8 cellular contexts compared by ENCODE assay signal in genomic region chrX:136147320-136147901, GRCh38. TPM values are rescaled to one million over a fixed set of nuclear protein-coding genes. Genes with fewer than 3 reads are reported as not detected.
A peak's percentile ranks its signal among the peaks of the same experiment; 100 is the strongest.
DNase-seq lines count a peak whose midpoint lies in the region; ATAC-seq, FAIRE-seq and TF ChIP-seq lines count a peak whose summit lies in the region.

Gene FHL1 (plus strand): TSS chrX:136147533.

- H3K4me2 ChIP-seq in A549 = peak within 1 kb of the TSS; percentile 73

- intact Hi-C loops in pancreas (cut with DNase I) = no loop called here
- intact Hi-C loops in aorta (cut with DNase I) = no loop called here

- H3K27me3 Mint-ChIP-seq in activated naive CD8-positive, alpha-beta T cell treated with anti-CD3 and anti-CD28 coated beads, Interleukin-2, amount 10 ng/mL, durations not matched to agents 7 days and 5 days = peaks cover 15% of the 10 kb centered on the region

- H3K36me3 Mint-ChIP-seq in activated naive CD8-positive, alpha-beta T cell treated with anti-CD3 and anti-CD28 coated beads, Interleukin-2, amount 10 ng/mL, durations not matched to agents 7 days and 5 days = no peaks in the 10 kb centered on the region

- H3K27me3 ChIP-seq in SJCRH30 (no peaks in the 10 kb centered on the region), cardiac muscle cell (no peaks in the 10 kb centered on the region), pancreas (peaks cover 0 to 10% (median 2%) of the 10 kb centered on the region in 4 donors), aorta (ENCODE audit: control insufficient read depth in 1 of 2, insufficient read depth in 2 of 2, low read length in 1 of 2) (no peaks in the 10 kb centered on the region)

- no CpG with 5 or more reads among the region's 83 CpGs for WGBS in A549 (ENCODE audit: missing lambda C conversion rate)
- WGBS in pancreas, 2 donors = 1 to 34% methylated on average over 39 to 76 of the region's 83 CpGs
- 1 to 32% methylated on average over 27 to 83 of the region's 83 CpGs for WGBS in aorta, 2 donors

- TF ChIP-seq CTCF in A549 (IDR thresholded peaks at IDR 0.05) = no peak
- TF ChIP-seq CTCF in cardiac muscle cell (IDR thresholded peaks at IDR 0.05; ENCODE audit: low read depth, low read length) = no peak
- no peak for TF ChIP-seq CTCF in pancreas (IDR thresholded peaks at IDR 0.05)

- H3K9me3 Mint-ChIP-seq in activated naive CD8-positive, alpha-beta T cell treated with anti-CD3 and anti-CD28 coated beads, Interleukin-2, amount 10 ng/mL, durations not matched to agents 7 days and 5 days = peaks cover 2% of the 10 kb centered on the region

- H3K4me1 ChIP-seq in A549 (no peaks in the 10 kb centered on the region; the same call in 1 of the 3 replicates), SJCRH30 (no peaks in the 10 kb centered on the region), cardiac muscle cell (ENCODE audit: low read depth) (no peaks in the 10 kb centered on the region), pancreas (no peaks in the 10 kb centered on the region), aorta (ENCODE audit: control insufficient read depth in 1 of 2, insufficient read depth in 2 of 2, low read length in 2 of 2) (no peaks in the 10 kb centered on the region)

- no peak for TF ChIP-seq POLR2A in A549 (IDR thresholded peaks at IDR 0.05; ENCODE audit: low read length)

- peaks cover 19% of the 10 kb centered on the region for H3K4me1 Mint-ChIP-seq in activated naive CD8-positive, alpha-beta T cell treated with anti-CD3 and anti-CD28 coated beads, Interleukin-2, amount 10 ng/mL, durations not matched to agents 7 days and 5 days

- peak within 1 kb of the TSS; percentile 87 to 98 for H3K27ac ChIP-seq in A549
- peak within 1 kb of the TSS; percentile 27; the same call in 1 of the 2 replicates for H3K27ac ChIP-seq in SJCRH30
- no peak within 1 kb of the TSS for H3K27ac ChIP-seq in cardiac muscle cell
- peak within 1 kb of the TSS in 1 of 4 donors; percentile 41 for H3K27ac ChIP-seq in pancreas
- peak within 1 kb of the TSS; percentile 5 to 98 for H3K27ac ChIP-seq in aorta (ENCODE audit: low read depth in 1 of 2, low read length in 2 of 2)

- POLR2A ChIA-PET in A549 (lab: Yijun Ruan, JAX) = no interaction called here
- POLR2A ChIA-PET in activated naive CD8-positive, alpha-beta T cell treated with anti-CD3 and anti-CD28 coated beads, Interleukin-2, amount 10 ng/mL, durations not matched to agents 7 days and 5 days (lab: Charles Lee) = no interaction called here

- TF ChIP-seq EP300 in A549 (IDR thresholded peaks at IDR 0.05) = no peak

- peak within 1 kb of the TSS; percentile 93 for H3K4me3 ChIP-seq in A549
- peak within 1 kb of the TSS; percentile 81 for H3K4me3 ChIP-seq in SJCRH30
- H3K4me3 ChIP-seq in cardiac muscle cell = peak within 1 kb of the TSS; percentile 84
- peak within 1 kb of the TSS; percentile 23 to 50 (median 28) for H3K4me3 ChIP-seq in pancreas
- peak within 1 kb of the TSS; percentile 68 to 93 for H3K4me3 ChIP-seq in aorta (ENCODE audit: low read length in 2 of 2)

- no peak for TF ChIP-seq RAD21 in A549 (conservative IDR thresholded peaks at IDR 0.05 in 1 of 2, IDR thresholded peaks at IDR 0.05 in 1 of 2)

- CTCF ChIA-PET in A549 (lab: Yijun Ruan, JAX) = interaction anchor here (0.7 to 2.0 kb wide), 2 partner anchors 119 to 588 kb away, joined by 3 to 8 read pairs; no protein-coding TSS in a partner anchor

- FAIRE-seq in A549 (lab: Jason Lieb, UNC) = no peak
- no peak for FAIRE-seq in pancreas (lab: Jason Lieb, UNC)

- peak; percentile 78 to 82 for ATAC-seq in A549
- ATAC-seq in activated naive CD8-positive, alpha-beta T cell treated with anti-CD3 and anti-CD28 coated beads, Interleukin-2, amount 10 ng/mL, durations not matched to agents 7 days and 5 days (ENCODE audit: low read depth) = peak; percentile 83
- peak; percentile 48 to 94 (median 89) for ATAC-seq in pancreas
- ATAC-seq in aorta (ENCODE audit: low FRiP score) = peak; percentile 88

- H3K9me3 ChIP-seq in A549 (no peaks in the 10 kb centered on the region), SJCRH30 (replicated peaks) (no peaks in the 10 kb centered on the region), cardiac muscle cell (ENCODE audit: low read depth) (no peaks in the 10 kb centered on the region), pancreas (no peaks in the 10 kb centered on the region), aorta (ENCODE audit: control insufficient read depth, low read length) (no peaks in the 10 kb centered on the region)

- no peaks in the 10 kb centered on the region for H3K36me3 ChIP-seq in SJCRH30
- H3K36me3 ChIP-seq in cardiac muscle cell = no peaks in the 10 kb centered on the region
- H3K36me3 ChIP-seq in pancreas = no peaks in the 10 kb centered on the region
- H3K36me3 ChIP-seq in aorta (ENCODE audit: control insufficient read depth in 1 of 2, insufficient read depth in 2 of 2, low read length in 1 of 2) = no peaks in the 10 kb centered on the region

- peak within 1 kb of the TSS; percentile 70 for H3K27ac Mint-ChIP-seq in activated naive CD8-positive, alpha-beta T cell treated with anti-CD3 and anti-CD28 coated beads, Interleukin-2, amount 10 ng/mL, durations not matched to agents 7 days and 5 days

- peak within 1 kb of the TSS; percentile 83 for H3K4me3 Mint-ChIP-seq in activated naive CD8-positive, alpha-beta T cell treated with anti-CD3 and anti-CD28 coated beads, Interleukin-2, amount 10 ng/mL, durations not matched to agents 7 days and 5 days

- peak in 1 of 2 experiments; percentile 18 for DNase-seq in A549 (ENCODE audit: low read depth in 1 of 2, low spot score in 1 of 2)
- no peak for DNase-seq in H4 (ENCODE audit: low spot score)
- DNase-seq in SJCRH30 = peak; percentile 55 to 60
- peak; percentile 63 for DNase-seq in activated naive CD8-positive, alpha-beta T cell treated with anti-CD3 and anti-CD28 coated beads, Interleukin-2, amount 10 ng/mL, durations not matched to agents 7 days and 5 days
- DNase-seq in cardiac muscle cell (ENCODE audit: low read depth in 1 of 2, low spot score in 1 of 2) = peak; percentile 30 to 62
- DNase-seq in pancreas = peak in 5 of 6 donors; percentile 21 to 71 (median 33)
- peak; percentile 78 to 91 for DNase-seq in aorta
- no peak for DNase-seq in NCI-H2029 treated with DMSO at 0.1 percent for 48 hours (lab: John Stamatoyannopoulos, UW)

TF ChIP-seq in A549, 52 proteins besides CTCF, POLR2A, EP300 and RAD21:
- TF ChIP-seq JUN (IDR thresholded peaks at IDR 0.05) (peak in 1 of 2 experiments; percentile 6; a peak in 1 of 5 replicates), MYC (IDR thresholded peaks at IDR 0.05; ENCODE audit: borderline replicate concordance, low read length) (no peak)

RNA-seq across cellular contexts. Expression of gene FHL1, which starts in this region (rescaled TPM):
- polyA plus RNA-seq in A549 (2011; rRNA removed) (32.2 and 38.5 TPM in 2 replicates), A549 (2017; fragmentation: RNase III; extraction: RNeasy Plus Mini Kit Qiagen cat#74134 plus additional on column Dnase treatment) (25.6 to 40.7 TPM (median 31.6 TPM) in 3 replicates), cardiac muscle cell (23.5 and 28.8 TPM in 2 replicates), pancreas (10 to 100 TPM; 25.3 to 31.6 TPM), aorta (1,000 to 10,000 TPM; 1,215 to 2,126 TPM)
- 7.9 and 11.0 TPM in 2 replicates for polyA plus RNA-seq in A549 (2012; cell fraction: cytosol; rRNA removed)
- 7.3 and 7.5 TPM in 2 replicates for polyA plus RNA-seq in A549 (2012; cell fraction: nucleus; rRNA removed)
- 30.5 and 34.9 TPM in 2 replicates for polyA minus RNA-seq in A549 (2011; rRNA and poly(A)+ RNA removed)
- 139 and 149 TPM in 2 replicates for total RNA-seq in H4 (2014; rRNA removed; shearing (Covaris generic))
- total RNA-seq in SJCRH30 (2014; rRNA removed; shearing (Covaris generic)) = 48.0 and 55.7 TPM in 2 replicates
- total RNA-seq in activated naive CD8-positive, alpha-beta T cell treated with anti-CD3 and anti-CD28 coated beads, Interleukin-2, amount 10 ng/mL, durations not matched to agents 7 days and 5 days = 10 to 100 TPM; 13.4 to 19.2 TPM
- total RNA-seq in cardiac muscle cell (27.1 and 38.9 TPM in 2 replicates), pancreas (10 to 100 TPM in 3 of 6 donors, 1 to 10 TPM in 3; 6.2 to 22.0 (median 10.4) TPM), aorta (1,000 to 10,000 TPM in 1 of 2 donors, 100 to 1,000 TPM in 1; 875 to 2,023 TPM)

Comparison
In these comparisons a context has a peak if more than half of its experiments do, and no peak if none do; other contexts are left out.
1. RNA of gene FHL1 (polyA plus RNA-seq): 1,215 to 2,126 TPM in aorta; 7.3 to 40.7 TPM in A549, 25.3 to 31.6 TPM in pancreas and 23.5 to 28.8 TPM in cardiac muscle cell; every median in the first group is over 10 times any median in the second.
2. DNase-seq: peak in SJCRH30 (2 of 2), activated naive CD8-positive, alpha-beta T cell treated with anti-CD3 and anti-CD28 coated beads, Interleukin-2, amount 10 ng/mL, durations not matched to agents 7 days and 5 days (single experiment), cardiac muscle cell (2 of 2), pancreas (5 of 6) and aorta (2 of 2); none in H4 (single experiment) and NCI-H2029 treated with DMSO at 0.1 percent for 48 hours (single experiment).
3. H3K4me3 ChIP-seq: peak in every context shown above with its lines; median percentile 93 in A549; 84 in cardiac muscle cell; 81 in SJCRH30; 80 in aorta; 28 in pancreas.
4. Peak in every context shown above with its lines, with median percentiles within 50 percentile points of each other: ATAC-seq.